13 cellular contexts compared by ENCODE assay signal in the genomic region with DNA sequence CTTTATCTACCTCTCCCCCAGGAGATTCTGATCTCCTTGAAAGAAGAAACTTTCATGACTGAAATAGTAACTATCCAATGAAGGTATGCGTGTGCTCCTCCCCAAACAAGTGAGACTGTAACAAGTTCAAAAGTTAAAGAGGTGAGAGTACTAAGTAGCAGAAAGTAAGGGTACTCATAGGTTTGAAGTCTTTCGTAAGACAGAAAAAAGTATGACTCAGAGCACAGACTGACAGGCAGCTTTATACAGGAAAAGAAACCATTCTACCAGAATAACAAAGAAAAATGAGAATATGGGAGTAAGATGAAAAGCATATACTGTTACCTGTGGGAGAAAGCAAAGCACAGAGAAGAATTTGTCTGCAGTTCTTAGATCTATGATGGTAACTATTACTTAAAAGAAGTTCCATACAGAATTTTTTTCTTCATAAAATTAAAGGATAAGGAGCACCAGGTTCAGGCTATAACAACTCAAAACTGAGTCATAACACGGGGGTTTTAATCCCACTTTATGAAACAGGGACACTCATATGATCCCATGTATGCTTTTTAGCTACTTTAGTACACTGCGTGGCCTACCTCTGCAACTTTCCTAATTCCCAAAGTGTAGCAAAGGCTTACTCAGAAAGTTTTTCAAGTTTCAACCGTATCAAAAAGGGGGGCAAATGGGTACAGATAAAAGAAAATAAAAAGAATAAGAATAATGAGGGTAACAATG. TPM values are rescaled to one million over a fixed set of nuclear protein-coding genes. Genes with fewer than 3 reads are reported as not detected.
DNase-seq lines count a peak whose midpoint lies in the region; ATAC-seq and TF ChIP-seq lines count a peak whose summit lies in the region.
"Had no signal": no experiment of that assay in that cellular context is flagged by ENCODE, and none has a peak within 500 bp of the region (broad histone marks: within the 10 kb centered on the region; RNA-seq: fewer than 3 reads in every experiment).

No MANE protein-coding gene starts in this region.

- 74 to 75% methylated on average over 5 of the region's 5 CpGs for WGBS in lower leg skin, 2 donors

- in situ Hi-C loops in GM13977 (cut with MboI; ENCODE audit: low pct_unique_long_range_greater_than_20kb, low sequenced_read_pairs, unreplicated experiment) (no loop called here), GM13976 (cut with MboI; ENCODE audit: low sequenced_read_pairs, unreplicated experiment) (no loop called here)

- peak; percentile 68 for ATAC-seq in omental fat pad (ENCODE audit: low FRiP score)

- no peak for TF ChIP-seq CTCF in GM13977 (IDR thresholded peaks at IDR 0.05; ENCODE audit: extremely low read depth, insufficient read depth, missing control alignments)
- TF ChIP-seq CTCF in NB4 (IDR thresholded peaks at IDR 0.05; ENCODE audit: low read depth, low read length), result no peak
- no peak for TF ChIP-seq CTCF in omental fat pad (IDR thresholded peaks at IDR 0.05)
- TF ChIP-seq CTCF in lower leg skin (IDR thresholded peaks at IDR 0.05), result no peak
- TF ChIP-seq CTCF in GM13976 (IDR thresholded peaks at IDR 0.05; ENCODE audit: borderline replicate concordance, control extremely low read depth, extremely low read depth, insufficient read depth, missing control alignments), result no peak

- no peak for TF ChIP-seq POLR2A in NB4 (IDR thresholded peaks at IDR 0.05; ENCODE audit: extremely low read depth, insufficient read length)
- TF ChIP-seq POLR2A in lower leg skin (IDR thresholded peaks at IDR 0.05), result no peak

- DNase-seq in GM13977 (ENCODE audit: low spot score) (peak; percentile 14), NB4 (ENCODE audit: low read depth) (peak; percentile 51), dermis blood vessel endothelial cell (peak; percentile 56), omental fat pad (ENCODE audit: low spot score) (no peak), lower leg skin (ENCODE audit: low spot score in 2 of 2) (no peak), GM13976 (ENCODE audit: low spot score) (no peak), NCI-H1092 (lab: John Stamatoyannopoulos, UW) (no peak), activated gamma-delta T cell (lab: John Stamatoyannopoulos, UW) (no peak)
- DNase-seq: Caco-2; effector CD4-positive, alpha-beta T cell; NCI-H2081; stimulated activated CD4-positive, alpha-beta T cell treated with anti-CD3 and anti-CD28 coated beads, Interleukin-15, amount 100 ng/mL, for 24 hours; stimulated activated naive CD4-positive, alpha-beta T cell treated with Interleukin-2 at 50 U/mL for 16 hours had no signal

- intact Hi-C loops in lower leg skin (cut with DNase I; ENCODE audit: low total_unique reads), result no loop called here

- no peak overlapping the region for H3K4me3 ChIP-seq in NB4 (ENCODE audit: low read depth, low read length)
- H3K4me3 ChIP-seq in lower leg skin (ENCODE audit: low read depth, poor library complexity, severe bottlenecking), result no peak overlapping the region

RNA-seq across cellular contexts. Expression of gene FOXJ3, which starts 52.0 kb away (rescaled TPM):
- total RNA-seq in dermis blood vessel endothelial cell, result 23.8 and 33.2 TPM in 2 replicates
- 10 to 100 TPM; 49.7 to 83.5 (median 56.1) TPM for total RNA-seq in omental fat pad
- 10 to 100 TPM; 29.8 to 39.6 (median 35.9) TPM for total RNA-seq in lower leg skin

Comparison
In these comparisons a context has a peak if more than half of its experiments do, and no peak if none do; other contexts are left out.
1. DNase-seq: peak in GM13977 (single experiment), NB4 (single experiment) and dermis blood vessel endothelial cell (single experiment); none in omental fat pad (single experiment), lower leg skin (0 of 2), GM13976 (single experiment), NCI-H1092 (single experiment) and activated gamma-delta T cell (single experiment).